In genomic region chr2:120659275-120659952, GRCh38 we compare ENCODE assay signal across 27 cellular contexts.
DNase-seq lines count a peak whose midpoint lies in the region; ATAC-seq, FAIRE-seq and TF ChIP-seq lines count a peak whose summit lies in the region.
"Had no signal": no experiment of that assay in that cellular context is flagged by ENCODE, and none has a peak within 500 bp of the region (broad histone marks: within the 10 kb centered on the region; RNA-seq: fewer than 3 reads in every experiment).

No MANE protein-coding gene starts in this region.

- H3K4me1 Mint-ChIP-seq in neural progenitor cell: peaks cover 28% of the 10 kb centered on the region
- H3K4me1 Mint-ChIP-seq: CD14-positive monocyte had no signal

- peak overlapping the region; percentile 78 for H3K27ac Mint-ChIP-seq in neural progenitor cell
- H3K27ac Mint-ChIP-seq: CD14-positive monocyte, H9, HFFc6 had no signal

- H3K9ac ChIP-seq in neural progenitor cell: no peak overlapping the region
- H3K9ac ChIP-seq: SK-N-SH had no signal

- H3K9me3 Mint-ChIP-seq in neural progenitor cell: peaks cover 11% of the 10 kb centered on the region

- ATAC-seq in Right ventricle myocardium inferior: no peak
- ATAC-seq in GM21447 (IDR thresholded peaks at IDR 0.05; ENCODE audit: unreplicated experiment): no peak
- ATAC-seq: HepG2 had no signal

- no peaks in the 10 kb centered on the region for H3K79me2 ChIP-seq in neural progenitor cell (ENCODE audit: low read depth)

- H3K27me3 ChIP-seq in bronchial epithelial cell (ENCODE audit: control insufficient read depth, insufficient read depth, low read length): no peaks in the 10 kb centered on the region
- peaks cover 60% of the 10 kb centered on the region for H3K27me3 ChIP-seq in neural progenitor cell

- H3K27ac ChIP-seq in neural progenitor cell: no peak overlapping the region
- H3K27ac ChIP-seq: PC-9 had no signal

- H3K9me3 ChIP-seq in neural progenitor cell (ENCODE audit: low read depth): no peaks in the 10 kb centered on the region

- no peaks in the 10 kb centered on the region for H3K36me3 Mint-ChIP-seq in neural progenitor cell
- H3K36me3 Mint-ChIP-seq: CD14-positive monocyte had no signal

- peak; percentile 64 for FAIRE-seq in bronchial epithelial cell (lab: Jason Lieb, UNC)
- FAIRE-seq: HepG2 had no signal

- intact Hi-C loops in cardiac septum (cut with DNase I) (no loop called here), Right ventricle myocardium inferior (cut with DNase I) (no loop called here)

- H2AFZ ChIP-seq in neural progenitor cell (replicated peaks): no peak overlapping the region
- H2AFZ ChIP-seq: PC-9 had no signal

- no peaks in the 10 kb centered on the region for H3F3A ChIP-seq in neural progenitor cell (ENCODE audit: low read depth)

- H3K27me3 Mint-ChIP-seq in neural progenitor cell (ENCODE audit: insufficient read depth, low read depth): peaks cover 8% of the 10 kb centered on the region

- H3K4me2 ChIP-seq in neural progenitor cell: no peak overlapping the region
- H3K4me2 ChIP-seq: PC-9, SK-N-SH had no signal

- TF ChIP-seq CTCF in bronchial epithelial cell (IDR thresholded peaks at IDR 0.05; ENCODE audit: insufficient read depth, low read length, severe bottlenecking): no peak
- no peak for TF ChIP-seq CTCF in neural progenitor cell (IDR thresholded peaks at IDR 0.05)

- H3K36me3 ChIP-seq in bronchial epithelial cell (ENCODE audit: control insufficient read depth, insufficient read depth, low read length) (no peaks in the 10 kb centered on the region), neural progenitor cell (no peaks in the 10 kb centered on the region)

- DNase-seq in cardiac septum (ENCODE audit: low spot score) (peak; percentile 47), Right ventricle myocardium inferior (ENCODE audit: missing footprints) (no peak), bronchial epithelial cell (ENCODE audit: low read depth) (no peak), neural progenitor cell (ENCODE audit: low spot score) (no peak), SKM-1 (lab: John Stamatoyannopoulos, UW; ENCODE audit: unreplicated experiment) (no peak), HK-2 (ENCODE audit: unreplicated experiment) (no peak)
- DNase-seq: 8988T, AML-193, EL, GF-D8, H9, HFFc6, KBM-7, MM.1S, NCI-H1092 treated with DMSO at 0.1 percent for 48 hours, NCI-H146, NCI-H2029, NCI-H2227 treated with DMSO at 0.1 percent for 48 hours, NCI-H510A treated with DMSO at 0.1 percent for 48 hours, NCI-H748 treated with DMSO at 0.1 percent for 48 hours, PC-9, RPMI8226, SIG-M5, SK-N-SH had no signal

- no peaks in the 10 kb centered on the region for H4K20me1 ChIP-seq in neural progenitor cell (ENCODE audit: low read depth)

- H3K4me3 Mint-ChIP-seq in neural progenitor cell: no peak overlapping the region
- H3K4me3 Mint-ChIP-seq: CD14-positive monocyte, H9, HFFc6 had no signal

- H3K4me3 ChIP-seq in bronchial epithelial cell (ENCODE audit: low read depth, low read length) (no peak overlapping the region), neural progenitor cell (no peak overlapping the region)
- H3K4me3 ChIP-seq: PC-9 had no signal

- no peaks in the 10 kb centered on the region for H3K4me1 ChIP-seq in neural progenitor cell
